12 cellular contexts compared by ENCODE assay signal in the genomic region with DNA sequence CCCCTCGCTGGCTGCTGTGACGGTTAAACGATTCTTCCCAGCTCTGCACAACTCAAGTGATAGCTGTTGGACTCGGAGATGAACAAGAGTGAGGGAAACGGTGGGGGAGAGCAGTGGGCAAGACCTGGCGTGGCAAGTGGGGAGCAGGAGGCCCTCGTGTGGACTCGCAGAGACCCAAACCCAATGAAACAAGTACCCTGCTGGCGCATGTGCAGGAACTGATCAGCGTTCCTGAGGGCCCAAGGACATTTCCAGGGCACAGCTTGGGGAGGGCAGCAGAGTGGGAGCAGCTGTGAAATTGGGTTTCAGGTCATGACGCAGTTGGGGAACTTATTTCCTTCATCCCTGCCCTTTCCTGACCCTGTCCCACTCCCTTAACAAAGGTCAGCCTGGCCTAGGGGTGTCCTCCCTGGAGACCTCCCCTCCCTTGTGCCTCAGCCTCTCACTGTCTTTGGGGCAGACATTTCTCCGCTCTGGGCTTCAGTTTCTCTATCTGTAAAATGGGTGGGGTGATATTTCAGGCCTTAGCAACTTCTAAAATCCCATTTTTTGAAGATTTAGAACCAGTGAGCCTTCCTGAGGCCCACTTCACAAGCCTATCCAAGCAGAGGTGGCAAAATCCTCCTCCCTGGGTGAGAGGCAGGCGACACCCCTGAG. TPM values are rescaled to one million over a fixed set of nuclear protein-coding genes. Genes with fewer than 3 reads are reported as not detected.
DNase-seq lines count a peak whose midpoint lies in the region; ATAC-seq and TF ChIP-seq lines count a peak whose summit lies in the region.
"Had no signal": no experiment of that assay in that cellular context is flagged by ENCODE, and none has a peak within 500 bp of the region (broad histone marks: within the 10 kb centered on the region; RNA-seq: fewer than 3 reads in every experiment).

No MANE protein-coding gene starts in this region.

- H3K27me3 ChIP-seq in GM23248 (replicated peaks; ENCODE audit: insufficient read depth) (no peaks in the 10 kb centered on the region), brain microvascular endothelial cell (replicated peaks) (no peaks in the 10 kb centered on the region), lung (ENCODE audit: control insufficient read depth, insufficient read depth) (no peaks in the 10 kb centered on the region), spleen (replicated peaks in 1 of 7) (no peaks in the 10 kb centered on the region)
- no peaks in the 10 kb centered on the region for H3K27me3 ChIP-seq in CD4-positive, alpha-beta T cell (ENCODE audit: control insufficient read depth, insufficient read depth, low read length)

- peaks cover 77% of the 10 kb centered on the region for H3K79me2 ChIP-seq in GM23248 (ENCODE audit: insufficient read depth)

- no peaks in the 10 kb centered on the region for H3K9me3 Mint-ChIP-seq in CD4-positive, alpha-beta T cell
- H3K9me3 Mint-ChIP-seq: T-helper 2 cell treated with Interferon-gamma antibody and Interleukin-4, amounts not matched to agents 5 μg/mL and 100 μg/mL, for 36 hours had no signal

- H4K20me1 ChIP-seq in GM23248 (ENCODE audit: insufficient read depth), result no peaks in the 10 kb centered on the region

- no peaks in the 10 kb centered on the region for H3K27me3 Mint-ChIP-seq in CD4-positive, alpha-beta T cell

- H3K9ac ChIP-seq in GM23248, result peak overlapping the region; percentile 77

- POLR2A ChIA-PET in CD4-positive, alpha-beta T cell (lab: Charles Lee), result interaction anchor here (1.7 kb wide), 1 partner anchor 25 kb away, joined by 11 read pairs; no protein-coding TSS in a partner anchor

- CTCF ChIA-PET in CD4-positive, alpha-beta T cell (lab: Charles Lee), result interaction anchor here (0.5 to 1.2 kb wide), 2 partner anchors 50 to 348 kb away, joined by 3 read pairs; no protein-coding TSS in a partner anchor

- intact Hi-C loops in spleen (cut with DNase I; ENCODE audit: low total_unique reads), result no loop called here
- intact Hi-C loops in CD4-positive, alpha-beta T cell (cut with DNase I, micrococcal nuclease), result no loop called here
- intact Hi-C loops in head of caudate nucleus (cut with DNase I), result no loop called here

- no peak overlapping the region for H3K4me3 Mint-ChIP-seq in CD4-positive, alpha-beta T cell
- H3K4me3 Mint-ChIP-seq: T-helper 2 cell treated with Interferon-gamma antibody and Interleukin-4, amounts not matched to agents 5 μg/mL and 100 μg/mL, for 36 hours had no signal

- peaks cover 36% of the 10 kb centered on the region for H3F3A ChIP-seq in GM23248 (ENCODE audit: insufficient read depth)

- peaks cover 26% of the 10 kb centered on the region for H3K36me3 Mint-ChIP-seq in CD4-positive, alpha-beta T cell (ENCODE audit: low read depth)

- peak overlapping the region; percentile 39 for H2AFZ ChIP-seq in GM23248

- H3K9me3 ChIP-seq in GM23248 (ENCODE audit: low read depth), result no peaks in the 10 kb centered on the region
- H3K9me3 ChIP-seq in lung (ENCODE audit: control insufficient read depth in 2 of 2, insufficient read depth in 1 of 2, low read length in 1 of 2), result no peaks in the 10 kb centered on the region
- H3K9me3 ChIP-seq in spleen, result no peaks in the 10 kb centered on the region
- no peaks in the 10 kb centered on the region for H3K9me3 ChIP-seq in CD4-positive, alpha-beta T cell (ENCODE audit: control insufficient read depth, low read length)

- H3K9me2 ChIP-seq in GM23248 (ENCODE audit: insufficient read depth), result no peaks in the 10 kb centered on the region

- H3K36me3 ChIP-seq in GM23248 (ENCODE audit: low read depth), result no peaks in the 10 kb centered on the region
- H3K36me3 ChIP-seq in brain microvascular endothelial cell (replicated peaks), result no peaks in the 10 kb centered on the region
- no peaks in the 10 kb centered on the region for H3K36me3 ChIP-seq in lung (ENCODE audit: control insufficient read depth in 2 of 2, insufficient read depth in 2 of 2, low read length in 2 of 2)
- H3K36me3 ChIP-seq in spleen, result peaks cover 0 to 18% (median 0%) of the 10 kb centered on the region in 6 donors

- in situ Hi-C loops in GM23248 (cut with MboI) (no loop called here), brain microvascular endothelial cell (cut with HindIII; ENCODE audit: low pct_ligation_motif_present, low sequenced_read_pairs) (no loop called here)

- H3K4me2 ChIP-seq in GM23248 (ENCODE audit: unreplicated experiment), result peak overlapping the region; percentile 58

- TF ChIP-seq POLR2A in spleen (IDR thresholded peaks at IDR 0.05), result no peak

- no peak for ATAC-seq in lung (ENCODE audit: insufficient read depth, low FRiP score)
- ATAC-seq in CD4-positive, alpha-beta T cell (ENCODE audit: poor library complexity), result no peak

- H3K4me1 Mint-ChIP-seq in CD4-positive, alpha-beta T cell (ENCODE audit: low read depth), result peaks cover 57% of the 10 kb centered on the region

- peak overlapping the region; percentile 93 for H3K27ac ChIP-seq in GM23248
- peak overlapping the region; percentile 88 for H3K27ac ChIP-seq in brain microvascular endothelial cell
- H3K27ac ChIP-seq in lung (ENCODE audit: low read depth in 1 of 2, low read length in 1 of 2), result peak overlapping the region; percentile 42 to 65
- H3K27ac ChIP-seq in spleen, result peak overlapping the region in 7 of 8 donors; percentile 66 to 81 (median 74)
- H3K27ac ChIP-seq in CD4-positive, alpha-beta T cell (ENCODE audit: low read depth, low read length), result no peak overlapping the region

- H3K4me1 ChIP-seq in GM23248 (ENCODE audit: insufficient read depth) (peaks cover 70% of the 10 kb centered on the region), lung (ENCODE audit: control insufficient read depth in 2 of 2, insufficient read depth in 2 of 2, low read length in 2 of 2) (peaks cover 6 to 36% of the 10 kb centered on the region in 2 donors), spleen (peaks cover 9 to 89% (median 52%) of the 10 kb centered on the region in 6 donors)

- H3K27ac Mint-ChIP-seq in CD4-positive, alpha-beta T cell, result no peak overlapping the region
- H3K27ac Mint-ChIP-seq: T-helper 2 cell treated with Interferon-gamma antibody and Interleukin-4, amounts not matched to agents 5 μg/mL and 100 μg/mL, for 36 hours had no signal

- no peak overlapping the region for H3K4me3 ChIP-seq in GM23248
- no peak overlapping the region for H3K4me3 ChIP-seq in brain microvascular endothelial cell (ENCODE audit: low read depth, low read length)
- H3K4me3 ChIP-seq in lung, result no peak overlapping the region
- H3K4me3 ChIP-seq in spleen, result no peak overlapping the region

- DNase-seq in GM23248 (no peak), brain microvascular endothelial cell (no peak), lung (ENCODE audit: low spot score) (no peak), spleen (no peak), head of caudate nucleus (no peak), NCI-H128 (lab: John Stamatoyannopoulos, UW; ENCODE audit: unreplicated experiment) (no peak), dedifferentiated amniotic fluid mesenchymal stem cell (ENCODE audit: extremely low spot score) (no peak)
- no peak for DNase-seq in CD4-positive, alpha-beta T cell
- DNase-seq: mammary epithelial cell; NCI-H2029; stimulated activated CD4-positive, alpha-beta T cell treated with anti-CD3 and anti-CD28 coated beads, Interleukin-15, amount 100 ng/mL, for 24 hours had no signal

- WGBS in GM23248 (ENCODE audit: low coverage in 1 of 2, low lambda C conversion rate in 2 of 2, missing lambda C conversion rate in 2 of 2), 2 experiments, result 61 to 65% methylated on average over 13 of the region's 13 CpGs
- WGBS in lung, 2 donors, result 86 to 91% methylated on average over 13 of the region's 13 CpGs
- WGBS in spleen, 5 donors, result 82 to 90% (median 83%) methylated on average over 13 of the region's 13 CpGs

- TF ChIP-seq CTCF in brain microvascular endothelial cell (IDR thresholded peaks at IDR 0.05; ENCODE audit: low read depth, low read length, missing control alignments) (no peak), lung (IDR thresholded peaks at IDR 0.05; ENCODE audit: control extremely low read depth, extremely low read depth) (no peak), spleen (IDR thresholded peaks at IDR 0.05 in 8 of 11, conservative IDR thresholded peaks at IDR 0.05 in 3 of 11) (no peak)
- TF ChIP-seq CTCF in CD4-positive, alpha-beta T cell (IDR thresholded peaks at IDR 0.05), result no peak

RNA-seq across cellular contexts. Expression of a gene that starts 27.9 kb away (rescaled TPM):
- total RNA-seq in GM23248 (2014; rRNA removed; shearing (Covaris generic)), result 100 and 124 TPM in 2 replicates
- 82.3 and 84.2 TPM in 2 replicates for polyA plus RNA-seq in GM23248 (2016; fragmentation: Nextera tagmentation; extraction: Ambion mirVana)
- total RNA-seq in lung, result 100 to 1,000 TPM; 105 to 129 TPM
- 100 to 1,000 TPM in 1 of 2 donors, 10 to 100 TPM in 1; 55.7 to 104 TPM for polyA plus RNA-seq in lung
- total RNA-seq in spleen, result 100 to 1,000 TPM in 5 of 7 donors, 10 to 100 TPM in 2; 95.3 to 142 (median 124) TPM
- polyA plus RNA-seq in spleen, result 10 to 100 TPM; 17.2 to 44.4 (median 24.1) TPM
- 10 to 100 TPM; 62.0 to 63.6 TPM for total RNA-seq in CD4-positive, alpha-beta T cell
